ENCODE assay signal across 12 cellular contexts in genomic region chr21:43603641-43604504, GRCh38. TPM values are rescaled to one million over a fixed set of nuclear protein-coding genes. Genes with fewer than 3 reads are reported as not detected.
A peak's percentile ranks its signal among the peaks of the same experiment; 100 is the strongest.
DNase-seq lines count a peak whose midpoint lies in the region; ATAC-seq and TF ChIP-seq lines count a peak whose summit lies in the region.
"Had no signal": no experiment of that assay in that cellular context is flagged by ENCODE, and none has a peak within 500 bp of the region (broad histone marks: within the 10 kb centered on the region; RNA-seq: fewer than 3 reads in every experiment).

No MANE protein-coding gene starts in this region.

- H3K27me3 Mint-ChIP-seq in type B pancreatic cell, result no peaks in the 10 kb centered on the region

- in situ Hi-C loops in IMR-90 (cut with MboI; ENCODE audit: low sequenced_read_pairs), result no loop called here
- in situ Hi-C loops in mammary epithelial cell (cut with MboI; ENCODE audit: low sequenced_read_pairs in 2 of 2), result no loop called here

- CTCF ChIA-PET in IMR-90 (lab: Yijun Ruan, JAX), result no interaction called here
- CTCF ChIA-PET in mammary epithelial cell (lab: Charles Lee; ENCODE audit: low non-redundant PET), result no interaction called here

- no peak; the same call in 1 of the 2 replicates for ATAC-seq in IMR-90 (ENCODE audit: low read depth)
- no peak for ATAC-seq in HG03159 (IDR thresholded peaks at IDR 0.05; ENCODE audit: unreplicated experiment)

- peak overlapping the region; percentile 84 for H3K14ac ChIP-seq in IMR-90 (replicated peaks; ENCODE audit: low read depth, low read length)

- peak overlapping the region; percentile 85 for H2BK120ac ChIP-seq in IMR-90 (ENCODE audit: low read depth, low read length)
- H2BK120ac ChIP-seq in mesendoderm (ENCODE audit: low read depth, low read length), result no peak overlapping the region

- peak overlapping the region; percentile 44 for H3K23ac ChIP-seq in IMR-90 (ENCODE audit: low read depth, low read length)
- H3K23ac ChIP-seq in mesendoderm (ENCODE audit: low read length), result no peak overlapping the region

- peak overlapping the region; percentile 84 for H2BK5ac ChIP-seq in IMR-90 (ENCODE audit: low read depth, low read length, poor library complexity, severe bottlenecking)
- no peak overlapping the region for H2BK5ac ChIP-seq in mesendoderm (ENCODE audit: low read length)

- peaks cover 2% of the 10 kb centered on the region; the same call in 1 of the 2 replicates for H4K20me1 ChIP-seq in IMR-90 (ENCODE audit: insufficient read depth, low read length)
- H4K20me1 ChIP-seq in mammary epithelial cell (ENCODE audit: insufficient read depth, low read length), result no peaks in the 10 kb centered on the region

- no peak for TF ChIP-seq CTCF in IMR-90 (conservative IDR thresholded peaks at IDR 0.05; ENCODE audit: low read depth, low read length)
- TF ChIP-seq CTCF in mammary epithelial cell (conservative IDR thresholded peaks at IDR 0.05 in 1 of 2, IDR thresholded peaks at IDR 0.05 in 1 of 2; ENCODE audit: extremely low read depth in 1 of 2, insufficient read depth in 1 of 2, low read depth in 1 of 2, low read length in 2 of 2), result no peak
- no peak for TF ChIP-seq CTCF in type B pancreatic cell (conservative IDR thresholded peaks at IDR 0.05)

- H2AFZ ChIP-seq in ACC112 (ENCODE audit: low read length, unreplicated experiment) (no peak overlapping the region), IMR-90 (replicated peaks; ENCODE audit: low read length, poor library complexity) (peak overlapping the region; percentile 70), mammary epithelial cell (ENCODE audit: low read depth, low read length) (no peak overlapping the region)

- DNase-seq in IMR-90 (peak; percentile 67), mammary epithelial cell (peak; percentile 45), mesendoderm (peak; percentile 27), NCI-H1105 (lab: John Stamatoyannopoulos, UW) (no peak), type B pancreatic cell (ENCODE audit: extremely low spot score, unreplicated experiment) (no peak), head of caudate nucleus (no peak)
- DNase-seq: activated CD4-positive, alpha-beta T cell treated with anti-CD3 and anti-CD28 coated beads, Interleukin-2, amount 50 U/mL, for 1 hour; activated naive CD4-positive, alpha-beta T cell treated with Interleukin-2 at 50 U/mL for 16 hours; effector CD8-positive, alpha-beta T cell had no signal

- H3K9me3 ChIP-seq in IMR-90 (ENCODE audit: control insufficient read depth, insufficient read depth, low read length), result no peaks in the 10 kb centered on the region
- no peaks in the 10 kb centered on the region for H3K9me3 ChIP-seq in mammary epithelial cell (replicated peaks; ENCODE audit: insufficient read depth, low read length)
- H3K9me3 ChIP-seq: vagina had no signal

- intact Hi-C loops in IMR-90 (cut with micrococcal nuclease), result no loop called here
- intact Hi-C loops in mammary epithelial cell (cut with micrococcal nuclease), result no loop called here
- intact Hi-C loops in head of caudate nucleus (cut with DNase I), result no loop called here

- no peaks in the 10 kb centered on the region for H3K27me3 ChIP-seq in ACC112 (ENCODE audit: insufficient read depth, low read length)
- no peaks in the 10 kb centered on the region for H3K27me3 ChIP-seq in IMR-90 (ENCODE audit: control insufficient read depth, insufficient read depth, low read length)
- no peaks in the 10 kb centered on the region for H3K27me3 ChIP-seq in mammary epithelial cell (ENCODE audit: insufficient read depth, low read length)
- no peaks in the 10 kb centered on the region for H3K27me3 ChIP-seq in mesendoderm (ENCODE audit: insufficient read depth, low read length, poor library complexity)
- H3K27me3 ChIP-seq: vagina had no signal

- H4K8ac ChIP-seq in IMR-90 (ENCODE audit: low read depth in 2 of 2, low read length in 2 of 2) (peak overlapping the region; percentile 63 to 86), mesendoderm (ENCODE audit: low read depth, low read length) (no peak overlapping the region)

- H3K18ac ChIP-seq in IMR-90 (ENCODE audit: low read depth, low read length), result peak overlapping the region; percentile 54
- no peak overlapping the region for H3K18ac ChIP-seq in mesendoderm (ENCODE audit: low read length)

- BruUV-seq in IMR-90 (replicated peaks; lab: Mats Ljungman, UMichigan) (no TSS peak), mammary epithelial cell (replicated peaks; lab: Mats Ljungman, UMichigan) (no TSS peak)

- peaks cover 61% of the 10 kb centered on the region for H3K4me1 ChIP-seq in ACC112 (ENCODE audit: control insufficient read depth, insufficient read depth, low read length, unreplicated experiment)
- peaks cover 35% of the 10 kb centered on the region for H3K4me1 ChIP-seq in IMR-90 (ENCODE audit: control insufficient read depth, insufficient read depth, low read length)
- H3K4me1 ChIP-seq in mammary epithelial cell (ENCODE audit: insufficient read depth, low read length), result peaks cover 66% of the 10 kb centered on the region
- no peaks in the 10 kb centered on the region for H3K4me1 ChIP-seq in mesendoderm (ENCODE audit: control insufficient read depth, low read depth, low read length)
- H3K4me1 ChIP-seq: vagina had no signal

- H3K27ac ChIP-seq in ACC112 (ENCODE audit: low read depth, low read length), result peak overlapping the region; percentile 60
- peak overlapping the region; percentile 5; the same call in 1 of the 2 replicates for H3K27ac ChIP-seq in IMR-90 (ENCODE audit: insufficient read depth, low read length)
- H3K27ac ChIP-seq in mammary epithelial cell (ENCODE audit: insufficient read depth, low read depth, low read length), result peak overlapping the region; percentile 94
- H3K27ac ChIP-seq in mesendoderm (ENCODE audit: low read depth, low read length), result no peak overlapping the region
- H3K27ac ChIP-seq: vagina had no signal

- H3K9me1 ChIP-seq in IMR-90 (ENCODE audit: insufficient read depth, low read length), result peaks cover 39% of the 10 kb centered on the region

- H2BK15ac ChIP-seq in IMR-90 (ENCODE audit: low read depth, low read length) (peak overlapping the region; percentile 100), mesendoderm (replicated peaks; ENCODE audit: low read depth) (no peak overlapping the region)

- H3K79me1 ChIP-seq in IMR-90 (ENCODE audit: low read depth in 1 of 2, low read length in 2 of 2) (peaks cover 0 to 9% of the 10 kb centered on the region in 2 experiments; a peak in 1 of 4 replicates), mesendoderm (ENCODE audit: low read length) (no peaks in the 10 kb centered on the region)

- H4K91ac ChIP-seq in IMR-90 (ENCODE audit: insufficient read depth, low read depth, low read length), result peak overlapping the region; percentile 62

- no peaks in the 10 kb centered on the region for H3K36me3 Mint-ChIP-seq in type B pancreatic cell

- H2BK20ac ChIP-seq in IMR-90 (ENCODE audit: low read depth, low read length), result peak overlapping the region; percentile 69

- H3K36me3 ChIP-seq in ACC112 (ENCODE audit: insufficient read depth, low read length) (no peaks in the 10 kb centered on the region), IMR-90 (ENCODE audit: control insufficient read depth, insufficient read depth, low read length) (no peaks in the 10 kb centered on the region), mammary epithelial cell (ENCODE audit: insufficient read depth, low read length) (no peaks in the 10 kb centered on the region), mesendoderm (ENCODE audit: control insufficient read depth, insufficient read depth, low read length) (no peaks in the 10 kb centered on the region)
- H3K36me3 ChIP-seq: vagina had no signal

- peak overlapping the region; percentile 81 for H4K5ac ChIP-seq in IMR-90 (ENCODE audit: low read depth, low read length)
- no peak overlapping the region for H4K5ac ChIP-seq in mesendoderm (ENCODE audit: low read length)

- H3K79me2 ChIP-seq in ACC112 (ENCODE audit: control insufficient read depth, insufficient read depth, low read length, unreplicated experiment), result no peaks in the 10 kb centered on the region
- no peaks in the 10 kb centered on the region for H3K79me2 ChIP-seq in mammary epithelial cell (ENCODE audit: insufficient read depth, low read length)
- H3K79me2 ChIP-seq in mesendoderm (ENCODE audit: control insufficient read depth, insufficient read depth, low read length), result no peaks in the 10 kb centered on the region

- POLR2A ChIA-PET in IMR-90 (lab: Charles Lee; ENCODE audit: unreplicated experiment), result no interaction called here

- H3K4me2 ChIP-seq in IMR-90 (ENCODE audit: low read depth, low read length), result no peak overlapping the region
- no peak overlapping the region for H3K4me2 ChIP-seq in mammary epithelial cell (ENCODE audit: insufficient read depth, low read depth, low read length)
- H3K4me2 ChIP-seq in mesendoderm (ENCODE audit: low read length), result no peak overlapping the region

- no peaks in the 10 kb centered on the region for H3K9me3 Mint-ChIP-seq in type B pancreatic cell

- H3K27ac Mint-ChIP-seq in type B pancreatic cell, result no peak overlapping the region

- no peak for TF ChIP-seq POLR2A in IMR-90 (IDR thresholded peaks at IDR 0.05; ENCODE audit: low read depth, low read length)

- H3K56ac ChIP-seq in IMR-90 (ENCODE audit: extremely low read depth, insufficient read depth, low read length) (no peak overlapping the region), mesendoderm (ENCODE audit: low read length) (no peak overlapping the region)

- H3K4ac ChIP-seq in IMR-90 (ENCODE audit: low read depth, low read length) (peak overlapping the region; percentile 97), mesendoderm (ENCODE audit: low read depth, low read length) (no peak overlapping the region)

- no peak overlapping the region for H3K4me3 Mint-ChIP-seq in type B pancreatic cell

- H3K4me3 ChIP-seq in ACC112 (ENCODE audit: low read depth, low read length) (no peak overlapping the region), IMR-90 (ENCODE audit: insufficient read depth, low read depth, low read length) (no peak overlapping the region), mammary epithelial cell (replicated peaks in 1 of 3; ENCODE audit: insufficient read depth in 1 of 3, low read depth in 2 of 3, low read length in 3 of 3) (no peak overlapping the region), mesendoderm (ENCODE audit: low read length) (no peak overlapping the region)
- H3K4me3 ChIP-seq: vagina had no signal

- H3K4me1 Mint-ChIP-seq in type B pancreatic cell (ENCODE audit: unreplicated experiment), result peaks cover 6% of the 10 kb centered on the region

- dilution Hi-C loops in IMR-90 (cut with HindIII; ENCODE audit: low sequenced_read_pairs, unreplicated experiment), result no loop called here
- dilution Hi-C loops in mammary epithelial cell (cut with HindIII; ENCODE audit: low sequenced_read_pairs), result no loop called here

- no peak for TF ChIP-seq RAD21 in IMR-90 (IDR thresholded peaks at IDR 0.05; ENCODE audit: low read length)

- H2AK9ac ChIP-seq in IMR-90 (replicated peaks; ENCODE audit: low read depth, low read length, poor library complexity), result peak overlapping the region; percentile 58

- 90% methylated on average over 7 of the region's 8 CpGs; no CpG with 5 or more reads in 1 of the 2 experiments for WGBS in IMR-90 (ENCODE audit: extremely low coverage in 2 of 2, insufficient read length in 1 of 2), 2 experiments
- 93% methylated on average over 3 of the region's 8 CpGs for WGBS in mammary epithelial cell (ENCODE audit: low coverage, missing lambda C conversion rate)
- 100% methylated on average over 2 of the region's 8 CpGs for WGBS in mesendoderm (ENCODE audit: extremely low coverage, insufficient coverage, low lambda C conversion rate)

- H3K9ac ChIP-seq in IMR-90 (ENCODE audit: low read depth, low read length) (no peak overlapping the region), mammary epithelial cell (ENCODE audit: insufficient read depth, low read length) (no peak overlapping the region), mesendoderm (ENCODE audit: low read length) (no peak overlapping the region)

- H2AK5ac ChIP-seq in IMR-90 (ENCODE audit: low read depth, low read length), result peak overlapping the region; percentile 99
- H2AK5ac ChIP-seq in mesendoderm (ENCODE audit: low read length), result no peak overlapping the region

RNA-seq across cellular contexts. Expression of gene HSF2BP, which starts 55.4 kb away (rescaled TPM):
- 0.83 and 0.90 TPM in 2 replicates for total RNA-seq in IMR-90 (2012; rRNA removed)
- 0.63 and 0.87 TPM in 2 replicates for polyA plus RNA-seq in IMR-90 (2012; rRNA removed)
- polyA plus RNA-seq in IMR-90 (2012; cell fraction: cytosol; rRNA removed), result 0.54 and 0.87 TPM in 2 replicates
- 0.42 and 0.91 TPM in 2 replicates for polyA plus RNA-seq in IMR-90 (2012; cell fraction: nucleus; rRNA removed; ENCODE audit: low replicate concordance)
- 1 to 10 TPM; 4.0 to 4.2 TPM for total RNA-seq in mammary epithelial cell
- polyA plus RNA-seq in mammary epithelial cell, result 3.0 TPM
- 1.4 TPM for polyA minus RNA-seq in mammary epithelial cell
- polyA plus RNA-seq in mesendoderm (2013, experiment 1 of 2), result 1.2 TPM
- 1.1 TPM for polyA plus RNA-seq in mesendoderm (2013, experiment 2 of 2)
- total RNA-seq in type B pancreatic cell (ENCODE audit: low replicate concordance), result 1.1 and 1.3 TPM in 2 replicates

RNA-seq across cellular contexts. Expression of gene RRP1B, which starts 55.5 kb away (rescaled TPM):
- total RNA-seq in IMR-90 (2012; rRNA removed) (16.1 and 21.4 TPM in 2 replicates), mammary epithelial cell (10 to 100 TPM; 26.7 to 36.6 TPM), type B pancreatic cell (ENCODE audit: low replicate concordance) (27.7 and 43.3 TPM in 2 replicates)
- polyA plus RNA-seq in IMR-90 (2012; rRNA removed) (11.1 and 11.7 TPM in 2 replicates), mammary epithelial cell (21.4 TPM)
- 6.4 and 7.0 TPM in 2 replicates for polyA plus RNA-seq in IMR-90 (2012; cell fraction: cytosol; rRNA removed)
- polyA plus RNA-seq in IMR-90 (2012; cell fraction: nucleus; rRNA removed; ENCODE audit: low replicate concordance), result 9.0 and 10.9 TPM in 2 replicates
- 41.7 TPM for polyA minus RNA-seq in mammary epithelial cell
- polyA plus RNA-seq in mesendoderm (2013, experiment 1 of 2), result 67.8 TPM
- polyA plus RNA-seq in mesendoderm (2013, experiment 2 of 2), result 67.4 TPM

Comparison
In these comparisons a context has a peak if more than half of its experiments do, and no peak if none do; other contexts are left out.
1. DNase-seq: peak in IMR-90 (single experiment), mammary epithelial cell (single experiment) and mesendoderm (single experiment); none in NCI-H1105 (single experiment), type B pancreatic cell (single experiment) and head of caudate nucleus (0 of 42).